In genomic region chr11:72436667-72437066, GRCh38 we compare ENCODE assay signal across 15 cellular contexts.
"Had no signal": no experiment of that assay in that cellular context is flagged by ENCODE, and none has a peak within 500 bp of the region (broad histone marks: within the 10 kb centered on the region; RNA-seq: fewer than 3 reads in every experiment).

No MANE protein-coding gene starts in this region.

- H3K9me3 Mint-ChIP-seq: activated T-helper 1 cell treated with anti-CD3 and anti-CD28 coated beads, Interleukin-12 subunit alpha, Interleukin-12 subunit beta, Interleukin-2, Interleukin-4 antibody, amounts not matched to agents 30 ng/mL and 10 ng/mL and 1 ng/mL, durations not matched to agents 14 hours and 24 hours and 36 hours; natural killer cell treated with Interleukin-12 subunit alpha and Interleukin-12 subunit beta and Interleukin-15 and Interleukin-18, amount 100 ng/mL, for 72 hours; stimulated activated naive B cell treated with anti-CD40 and anti-IgM and Interleukin-4, amounts not matched to agents 10 μg/mL and 1 μg/mL and 100 μg/mL, for 72 hours; WTC11 had no signal

- ATAC-seq: activated CD8-positive, alpha-beta T cell treated with anti-CD3 and anti-CD28 coated beads, Interleukin-2, amount 10 ng/mL, durations not matched to agents 7 days and 5 days; foreskin keratinocyte; heart left ventricle; left lobe of liver; natural killer cell treated with Interleukin-12 subunit alpha and Interleukin-12 subunit beta and Interleukin-15 and Interleukin-18, amount 100 ng/mL, for 72 hours; stimulated activated naive B cell treated with anti-CD40 and anti-IgM and Interleukin-4, amounts not matched to agents 10 μg/mL and 1 μg/mL and 100 μg/mL, for 72 hours; WTC11 had no signal

- H3K4me3 ChIP-seq: heart left ventricle, sigmoid colon, transverse colon had no signal

- H3K27ac Mint-ChIP-seq: activated CD8-positive, alpha-beta T cell treated with anti-CD3 and anti-CD28 coated beads, Interleukin-2, amount 10 ng/mL, durations not matched to agents 7 days and 5 days; activated T-helper 1 cell treated with anti-CD3 and anti-CD28 coated beads, Interleukin-12 subunit alpha, Interleukin-12 subunit beta, Interleukin-2, Interleukin-4 antibody, amounts not matched to agents 30 ng/mL and 10 ng/mL and 1 ng/mL, durations not matched to agents 14 hours and 24 hours and 36 hours; natural killer cell treated with Interleukin-12 subunit alpha and Interleukin-12 subunit beta and Interleukin-15 and Interleukin-18, amount 100 ng/mL, for 72 hours; stimulated activated naive B cell treated with anti-CD40 and anti-IgM and Interleukin-4, amounts not matched to agents 10 μg/mL and 1 μg/mL and 100 μg/mL, for 72 hours; WTC11 had no signal

- H3K36me3 Mint-ChIP-seq: natural killer cell treated with Interleukin-12 subunit alpha and Interleukin-12 subunit beta and Interleukin-15 and Interleukin-18, amount 100 ng/mL, for 72 hours; WTC11 had no signal

- H3K36me3 ChIP-seq: heart left ventricle, sigmoid colon, transverse colon had no signal

- DNase-seq: activated CD4-positive, alpha-beta T cell treated with anti-CD3 and anti-CD28 coated beads for 48 hours; activated CD8-positive, alpha-beta T cell treated with anti-CD3 and anti-CD28 coated beads, Interleukin-2, amount 10 ng/mL, durations not matched to agents 7 days and 5 days; activated naive CD4-positive, alpha-beta T cell; aorta; foreskin keratinocyte; heart left ventricle; mammary epithelial cell; sigmoid colon; stimulated activated CD4-positive, alpha-beta T cell treated with anti-CD3 and anti-CD28 coated beads, Interleukin-2, amount 100 ng/mL, for 24 hours; stimulated activated naive B cell treated with anti-CD40 and anti-IgM and Interleukin-4, amounts not matched to agents 10 μg/mL and 1 μg/mL and 100 μg/mL, for 72 hours; transverse colon had no signal

- H3K4me3 Mint-ChIP-seq: activated CD8-positive, alpha-beta T cell treated with anti-CD3 and anti-CD28 coated beads, Interleukin-2, amount 10 ng/mL, durations not matched to agents 7 days and 5 days; activated T-helper 1 cell treated with anti-CD3 and anti-CD28 coated beads, Interleukin-12 subunit alpha, Interleukin-12 subunit beta, Interleukin-2, Interleukin-4 antibody, amounts not matched to agents 30 ng/mL and 10 ng/mL and 1 ng/mL, durations not matched to agents 14 hours and 24 hours and 36 hours; stimulated activated naive B cell treated with anti-CD40 and anti-IgM and Interleukin-4, amounts not matched to agents 10 μg/mL and 1 μg/mL and 100 μg/mL, for 72 hours; WTC11 had no signal

- H3K27ac ChIP-seq: foreskin keratinocyte, heart left ventricle, sigmoid colon, transverse colon had no signal

- H3K27me3 Mint-ChIP-seq: stimulated activated naive B cell treated with anti-CD40 and anti-IgM and Interleukin-4, amounts not matched to agents 10 μg/mL and 1 μg/mL and 100 μg/mL, for 72 hours had no signal

- H3K27me3 ChIP-seq: foreskin keratinocyte, heart left ventricle, sigmoid colon had no signal
